2 cellular contexts compared by ENCODE assay signal in genomic region chr17:47760409-47761140, GRCh38.
TF ChIP-seq lines count a peak whose summit lies in the region.

No MANE protein-coding gene starts in this region.

TF ChIP-seq in HEK293, 187 proteins besides CTCF, POLR2A, EP300 and RAD21:
- TF ChIP-seq ZNF747 (tag by site-specific recombination; IDR thresholded peaks at IDR 0.05), result no peak
- TF ChIP-seq YY1 (tag by site-specific recombination; IDR thresholded peaks at IDR 0.05), result no peak
- TF ChIP-seq SETDB1 (IDR thresholded peaks at IDR 0.05; ENCODE audit: insufficient read length, low read length), result peak; percentile 99
- no peak for TF ChIP-seq ZBTB21 (tag by site-specific recombination; IDR thresholded peaks at IDR 0.05)
- TF ChIP-seq ZNF202 (tag by site-specific recombination; IDR thresholded peaks at IDR 0.05; ENCODE audit: borderline replicate concordance), result no peak
- TF ChIP-seq ZNF529 (tag by site-specific recombination; IDR thresholded peaks at IDR 0.05; ENCODE audit: insufficient replicate concordance), result peak; percentile 89
- no peak for TF ChIP-seq ATF2 (tag by site-specific recombination; IDR thresholded peaks at IDR 0.05; ENCODE audit: low read depth)
- no peak for TF ChIP-seq SP7 (tag by site-specific recombination; IDR thresholded peaks at IDR 0.05)
- no peak for TF ChIP-seq KLF8 (tag by site-specific recombination; IDR thresholded peaks at IDR 0.05)
- TF ChIP-seq ZNF768 (tag by site-specific recombination; IDR thresholded peaks at IDR 0.05), result no peak
- TF ChIP-seq TRIM28 (IDR thresholded peaks at IDR 0.05; ENCODE audit: borderline replicate concordance, low read length), result peak; percentile 94
- TF ChIP-seq SCRT1 (tag by site-specific recombination; IDR thresholded peaks at IDR 0.05; ENCODE audit: borderline replicate concordance), result no peak
- no peak for TF ChIP-seq MZF1 (tag by site-specific recombination; IDR thresholded peaks at IDR 0.05; ENCODE audit: borderline replicate concordance)
- no peak for TF ChIP-seq ZNF350 (tag by site-specific recombination; IDR thresholded peaks at IDR 0.05)

TF ChIP-seq in K562, 482 proteins besides CTCF, POLR2A, EP300 and RAD21:
- TF ChIP-seq NFIC (IDR thresholded peaks at IDR 0.05), result peak; percentile 36; the same call in 1 of the 2 replicates
- no peak for TF ChIP-seq THAP12 (CRISPR knock-in tag; IDR thresholded peaks at IDR 0.05)
